Comparison of ENCODE assay signal across 8 cellular contexts in the genomic region with DNA sequence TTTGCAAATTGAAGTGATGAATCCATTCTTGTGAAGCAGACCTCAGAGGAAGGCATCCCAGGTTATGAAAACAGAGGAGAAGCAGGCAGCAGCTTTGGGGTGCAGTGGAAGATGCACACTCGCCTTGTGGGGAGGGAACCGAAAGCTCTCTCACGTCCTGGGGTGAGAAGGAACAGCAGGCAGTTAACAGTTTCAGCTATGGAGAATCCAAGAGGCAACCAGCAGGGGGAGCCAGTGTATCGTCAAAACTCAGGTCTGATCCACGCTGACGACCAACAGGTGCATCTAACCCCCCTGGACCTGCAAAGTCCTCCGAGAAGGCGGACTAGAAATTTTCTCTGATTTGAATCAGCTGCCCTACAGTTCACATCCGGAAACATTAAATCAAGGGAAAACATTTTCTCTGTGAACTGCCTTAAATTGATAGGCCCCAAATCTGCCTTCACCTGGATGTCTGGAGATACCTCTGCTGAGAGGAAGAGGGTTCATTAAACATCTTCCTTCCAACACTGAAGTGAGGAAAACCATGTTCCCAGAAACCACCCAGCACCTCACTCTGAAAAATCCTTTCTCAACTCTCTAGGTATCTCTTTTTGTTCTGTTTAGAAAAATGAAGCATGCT.
DNase-seq lines count a peak whose midpoint lies in the region; ATAC-seq and FAIRE-seq lines count a peak whose summit lies in the region.

No MANE protein-coding gene starts in this region.

- ATAC-seq in GM18499 (IDR thresholded peaks at IDR 0.05; ENCODE audit: insufficient read depth, unreplicated experiment) (peak; percentile 81), HG02798 (IDR thresholded peaks at IDR 0.05; ENCODE audit: poor library complexity, unreplicated experiment) (peak; percentile 89)

- FAIRE-seq in islet of Langerhans (lab: Jason Lieb, UNC): peak; percentile 89

- DNase-seq in A172 (ENCODE audit: low spot score) (peak; percentile 75), NCI-H1436 treated with DMSO at 0.1 percent for 48 hours (lab: John Stamatoyannopoulos, UW) (peak; percentile 20), UCSD-AML1 (lab: John Stamatoyannopoulos, UW; ENCODE audit: unreplicated experiment) (peak; percentile 79), T47D (ENCODE audit: low read depth in 1 of 2, low spot score in 1 of 2) (peak; percentile 83 to 87)
- DNase-seq in stimulated activated CD4-positive, alpha-beta T cell treated with anti-CD3 and anti-CD28 coated beads, Interleukin-2, amount 100 ng/mL, for 24 hours: peak; percentile 79 to 82

- in situ Hi-C loops in T47D (cut with HindIII; ENCODE audit: low pct_unique_long_range_greater_than_20kb, low sequenced_read_pairs): no loop called here

Comparison
In these comparisons a context has a peak if more than half of its experiments do, and no peak if none do; other contexts are left out.
1. Peak in every context shown above with its lines: DNase-seq and ATAC-seq.
2. DNase-seq: peak in every context shown above with its lines; median percentile 85 in T47D; 80 in stimulated activated CD4-positive, alpha-beta T cell treated with anti-CD3 and anti-CD28 coated beads, Interleukin-2, amount 100 ng/mL, for 24 hours; 79 in UCSD-AML1; 75 in A172; 20 in NCI-H1436 treated with DMSO at 0.1 percent for 48 hours.